ENCODE assay signal across 13 cellular contexts in genomic region chr19:39599116-39599515, GRCh38. TPM values are rescaled to one million over a fixed set of nuclear protein-coding genes. Genes with fewer than 3 reads are reported as not detected.
A peak's percentile ranks its signal among the peaks of the same experiment; 100 is the strongest.
DNase-seq lines count a peak whose midpoint lies in the region; ATAC-seq, FAIRE-seq and TF ChIP-seq lines count a peak whose summit lies in the region.
"Had no signal": no experiment of that assay in that cellular context is flagged by ENCODE, and none has a peak within 500 bp of the region (broad histone marks: within the 10 kb centered on the region; RNA-seq: fewer than 3 reads in every experiment).

No MANE protein-coding gene starts in this region.

- POLR2A ChIA-PET in SK-N-SH (lab: Yijun Ruan, JAX) = no interaction called here

- H3K4me3 ChIP-seq in SK-N-SH (ENCODE audit: low read depth in 2 of 2, low read length in 1 of 2) (no peak overlapping the region), NT2/D1 (ENCODE audit: insufficient read length, low read depth) (no peak overlapping the region)
- H3K4me3 ChIP-seq: PC-9, uterus had no signal

- FAIRE-seq in GM12891 (lab: Jason Lieb, UNC) = no peak
- FAIRE-seq: small intestine had no signal

- H3F3A ChIP-seq in SK-N-SH (replicated peaks; ENCODE audit: insufficient read depth) = no peaks in the 10 kb centered on the region

- H4K20me1 ChIP-seq in SK-N-SH (ENCODE audit: insufficient read depth) = no peaks in the 10 kb centered on the region

- no peaks in the 10 kb centered on the region for H3K27me3 ChIP-seq in SK-N-SH (ENCODE audit: insufficient read depth)
- peaks cover 68% of the 10 kb centered on the region for H3K27me3 ChIP-seq in NT2/D1 (ENCODE audit: insufficient read depth, insufficient read length)
- H3K27me3 ChIP-seq: uterus had no signal

- no peak for TF ChIP-seq POLR2A in GM12891 (IDR thresholded peaks at IDR 0.05; ENCODE audit: low read depth, low read length)

- no peak for TF ChIP-seq RAD21 in SK-N-SH (IDR thresholded peaks at IDR 0.05; ENCODE audit: low read length)

- no peaks in the 10 kb centered on the region for H3K4me1 ChIP-seq in SK-N-SH (ENCODE audit: control insufficient read depth in 1 of 2, insufficient read depth in 2 of 2, low read depth in 1 of 2, low read length in 1 of 2)
- no peaks in the 10 kb centered on the region for H3K4me1 ChIP-seq in NT2/D1 (ENCODE audit: insufficient read depth, insufficient read length)
- H3K4me1 ChIP-seq: uterus had no signal

- H3K79me2 ChIP-seq in SK-N-SH (ENCODE audit: insufficient read depth) = no peaks in the 10 kb centered on the region

- no peak for TF ChIP-seq CTCF in SK-N-SH (IDR thresholded peaks at IDR 0.05)

- ATAC-seq in SK-N-SH treated with all-trans-retinoic acid at 6 μM for 48 hours (no peak), HG02571 (IDR thresholded peaks at IDR 0.05; ENCODE audit: unreplicated experiment) (no peak), HG02885 (IDR thresholded peaks at IDR 0.05; ENCODE audit: poor library complexity, unreplicated experiment) (no peak)

- H3K9ac ChIP-seq in SK-N-SH (no peak overlapping the region), NT2/D1 (ENCODE audit: insufficient read length, low read depth) (no peak overlapping the region)

- 6% methylated on average over 4 of the region's 4 CpGs for WGBS in SK-N-SH (ENCODE audit: low lambda C conversion rate)

- H3K36me3 ChIP-seq in SK-N-SH (replicated peaks in 1 of 2; ENCODE audit: control insufficient read depth in 1 of 2, insufficient read depth in 2 of 2, low read length in 1 of 2) (no peaks in the 10 kb centered on the region), NT2/D1 (ENCODE audit: insufficient read depth, insufficient read length, low read length) (no peaks in the 10 kb centered on the region)
- H3K36me3 ChIP-seq: uterus had no signal

- H3K4me2 ChIP-seq in SK-N-SH = no peak overlapping the region
- H3K4me2 ChIP-seq: PC-9 had no signal

- CTCF ChIA-PET in SK-N-SH (lab: Yijun Ruan, JAX) = no interaction called here

- H3K9me3 ChIP-seq in SK-N-SH (no peaks in the 10 kb centered on the region), NT2/D1 (ENCODE audit: insufficient read depth, low read length) (no peaks in the 10 kb centered on the region)
- H3K9me3 ChIP-seq: uterus had no signal

- H2AFZ ChIP-seq in SK-N-SH (ENCODE audit: low read depth) = no peak overlapping the region
- H2AFZ ChIP-seq: PC-9 had no signal

- no peaks in the 10 kb centered on the region for H3K9me2 ChIP-seq in SK-N-SH

- TF ChIP-seq EP300 in SK-N-SH (IDR thresholded peaks at IDR 0.05; ENCODE audit: borderline replicate concordance in 1 of 2, low read depth in 1 of 2, low read length in 1 of 2) = no peak

- no peak overlapping the region for H3K27ac ChIP-seq in SK-N-SH (ENCODE audit: low read depth in 2 of 2, low read length in 1 of 2)
- H3K27ac ChIP-seq: PC-9, uterus had no signal

- DNase-seq in SK-N-SH = no peak
- DNase-seq in NT2/D1 (ENCODE audit: low read depth, low spot score) = peak; percentile 20
- peak; percentile 55 for DNase-seq in dermis blood vessel endothelial cell
- peak; percentile 39 for DNase-seq in stimulated activated CD4-positive, alpha-beta T cell treated with anti-CD3 and anti-CD28 coated beads, Interleukin-15, amount 100 ng/mL, for 24 hours
- DNase-seq in GM12891 (ENCODE audit: insufficient read length, low spot score) = no peak
- DNase-seq: small intestine, uterus had no signal

TF ChIP-seq in SK-N-SH, 30 proteins besides CTCF, POLR2A, EP300 and RAD21 (continues in another document):
- peak; percentile 97 for TF ChIP-seq REST (IDR thresholded peaks at IDR 0.05; ENCODE audit: low read depth, low read length)

TF ChIP-seq in SK-N-SH treated with all-trans-retinoic acid at 6 μM for 48 hours, 23 proteins besides CTCF, POLR2A, EP300 and RAD21 (continues in another document):
- TF ChIP-seq ESRRG (CRISPR knock-in tag; IDR thresholded peaks at IDR 0.05) (no peak), TOX (CRISPR knock-in tag; IDR thresholded peaks at IDR 0.05; ENCODE audit: borderline replicate concordance) (no peak), OSR1 (CRISPR knock-in tag; IDR thresholded peaks at IDR 0.05) (no peak), GLIS3 (CRISPR knock-in tag; IDR thresholded peaks at IDR 0.05) (no peak), PATZ1 (CRISPR knock-in tag; IDR thresholded peaks at IDR 0.05; ENCODE audit: borderline replicate concordance) (no peak), BACH2 (CRISPR knock-in tag; IDR thresholded peaks at IDR 0.05; ENCODE audit: borderline replicate concordance) (no peak), ARNTL (CRISPR knock-in tag; IDR thresholded peaks at IDR 0.05; ENCODE audit: borderline replicate concordance, low read depth) (no peak), TCF4 (CRISPR knock-in tag; IDR thresholded peaks at IDR 0.05; ENCODE audit: borderline replicate concordance) (no peak), SNAI2 (CRISPR knock-in tag; IDR thresholded peaks at IDR 0.05) (no peak), RARB (CRISPR knock-in tag; IDR thresholded peaks at IDR 0.05) (no peak), ZFP3 (CRISPR knock-in tag; IDR thresholded peaks at IDR 0.05) (no peak)

TF ChIP-seq in GM12891, 5 proteins besides CTCF, POLR2A, EP300 and RAD21:
- TF ChIP-seq PAX5 (IDR thresholded peaks at IDR 0.05; ENCODE audit: insufficient read depth, low read length, severe bottlenecking) = no peak
- TF ChIP-seq SPI1 (IDR thresholded peaks at IDR 0.05; ENCODE audit: low read depth, low read length) = no peak
- TF ChIP-seq TAF1 (IDR thresholded peaks at IDR 0.05; ENCODE audit: low read depth, low read length) = no peak
- no peak for TF ChIP-seq POLR2AphosphoS5 (IDR thresholded peaks at IDR 0.05; ENCODE audit: low read depth, low read length)
- TF ChIP-seq POU2F2 (IDR thresholded peaks at IDR 0.05; ENCODE audit: low read depth, low read length) = no peak
TF ChIP-seq in GM12891: peak in this region for 0.

RNA-seq across cellular contexts. Expression of gene LGALS13, which starts 3.2 kb away (rescaled TPM):
- not detected in 2 replicates for polyA plus RNA-seq in SK-N-SH (2012; rRNA removed)
- not detected in 2 replicates for polyA plus RNA-seq in SK-N-SH (2012; cell fraction: cytosol; rRNA removed)
- not detected in 2 replicates for polyA plus RNA-seq in SK-N-SH (2012; cell fraction: nucleus; rRNA removed)
- not detected in 2 replicates for total RNA-seq in dermis blood vessel endothelial cell
- polyA plus RNA-seq in GM12891 (2012; ENCODE audit: low read depth, missing spikeins) = not detected
- total RNA-seq: activated T-helper 2 cell treated with anti-CD3 and anti-CD28 coated beads, Interferon-gamma antibody, Interleukin-2, Interleukin-4, amounts not matched to agents 10 μg/mL and 5 μg/mL and 100 μg/mL, durations not matched to agents 14 hours and 24 hours and 36 hours; PC-9; uterus had no signal
- polyA plus RNA-seq: AG04450, small intestine had no signal

RNA-seq across cellular contexts. Expression of gene LGALS16, which starts 56.6 kb away (rescaled TPM):
- not detected in 2 replicates for polyA plus RNA-seq in SK-N-SH (2012; rRNA removed)
- not detected in 2 replicates for polyA plus RNA-seq in SK-N-SH (2012; cell fraction: cytosol; rRNA removed)
- polyA plus RNA-seq in SK-N-SH (2012; cell fraction: nucleus; rRNA removed) = not detected in 2 replicates
- not detected in 2 replicates for total RNA-seq in dermis blood vessel endothelial cell
- polyA plus RNA-seq in GM12891 (2012; ENCODE audit: low read depth, missing spikeins) = not detected
- total RNA-seq: activated T-helper 2 cell treated with anti-CD3 and anti-CD28 coated beads, Interferon-gamma antibody, Interleukin-2, Interleukin-4, amounts not matched to agents 10 μg/mL and 5 μg/mL and 100 μg/mL, durations not matched to agents 14 hours and 24 hours and 36 hours; PC-9; uterus had no signal
- polyA plus RNA-seq: AG04450, small intestine had no signal

RNA-seq across cellular contexts. Expression of gene EID2, which starts 59.2 kb away (rescaled TPM):
- polyA plus RNA-seq in SK-N-SH (2012; rRNA removed) = 13.9 and 14.1 TPM in 2 replicates
- 13.9 and 14.5 TPM in 2 replicates for polyA plus RNA-seq in SK-N-SH (2012; cell fraction: cytosol; rRNA removed)
- 5.9 and 7.9 TPM in 2 replicates for polyA plus RNA-seq in SK-N-SH (2012; cell fraction: nucleus; rRNA removed)
- 16.2 and 17.8 TPM in 2 replicates for total RNA-seq in dermis blood vessel endothelial cell
- polyA plus RNA-seq in GM12891 (2012; ENCODE audit: low read depth, missing spikeins) = 5.2 TPM

Comparison
In these comparisons a context has a peak if more than half of its experiments do, and no peak if none do; other contexts are left out.
1. DNase-seq: peak in NT2/D1 (single experiment), dermis blood vessel endothelial cell (single experiment) and stimulated activated CD4-positive, alpha-beta T cell treated with anti-CD3 and anti-CD28 coated beads, Interleukin-15, amount 100 ng/mL, for 24 hours (single experiment); none in SK-N-SH (single experiment) and GM12891 (single experiment).